In genomic region chr4:155073852-155074251, GRCh38 we compare ENCODE assay signal across 18 cellular contexts.
DNase-seq lines count a peak whose midpoint lies in the region; ATAC-seq and TF ChIP-seq lines count a peak whose summit lies in the region.
"Had no signal": no experiment of that assay in that cellular context is flagged by ENCODE, and none has a peak within 500 bp of the region (broad histone marks: within the 10 kb centered on the region; RNA-seq: fewer than 3 reads in every experiment).

No MANE protein-coding gene starts in this region.

- intact Hi-C loops in sciatic nerve (cut with DNase I): no loop called here

- TF ChIP-seq CTCF in 22Rv1 (IDR thresholded peaks at IDR 0.05): no peak
- TF ChIP-seq CTCF in fibroblast of the aortic adventitia (IDR thresholded peaks at IDR 0.05; ENCODE audit: insufficient read depth, low read length): no peak
- no peak for TF ChIP-seq CTCF in GM13977 (IDR thresholded peaks at IDR 0.05; ENCODE audit: extremely low read depth, insufficient read depth, missing control alignments)

- peak overlapping the region; percentile 40 for H3K27ac ChIP-seq in 22Rv1
- H3K27ac ChIP-seq: BLaER1 treated with 17β-estradiol and CSF1 and Interleukin-3, amounts not matched to agents 10 nM and 100 nM had no signal

- in situ Hi-C loops in GM13977 (cut with MboI; ENCODE audit: low pct_unique_long_range_greater_than_20kb, low sequenced_read_pairs, unreplicated experiment): no loop called here

- ATAC-seq in sciatic nerve: peak; percentile 28
- no peak for ATAC-seq in GM21526 (IDR thresholded peaks at IDR 0.05; ENCODE audit: low FRiP score, unreplicated experiment)
- ATAC-seq in GM21786 (IDR thresholded peaks at IDR 0.05; ENCODE audit: unreplicated experiment): no peak
- ATAC-seq: GM12878 had no signal

- DNase-seq in adipocyte (ENCODE audit: low read depth) (peak; percentile 8), fibroblast of the aortic adventitia (ENCODE audit: low read depth) (peak; percentile 35), sciatic nerve (ENCODE audit: low spot score) (no peak), GM13977 (ENCODE audit: low spot score) (no peak)
- DNase-seq: 8988T; CD8-positive, alpha-beta memory T cell; COR-L47; DMS 273 treated with DMSO at 0.1 percent for 48 hours; DMS53; DND-41; EL; H9; IMR-90 had no signal

- H3K36me3 ChIP-seq in adipocyte (ENCODE audit: control insufficient read depth, insufficient read depth, low read length, severe bottlenecking): no peaks in the 10 kb centered on the region
- H3K36me3 ChIP-seq: BLaER1 treated with 17β-estradiol and CSF1 and Interleukin-3, amounts not matched to agents 10 nM and 100 nM had no signal

- H3K4me1 ChIP-seq in adipocyte (ENCODE audit: control insufficient read depth, insufficient read depth, low read length): peaks cover 27% of the 10 kb centered on the region
- H3K4me1 ChIP-seq: BLaER1 treated with 17β-estradiol and CSF1 and Interleukin-3, amounts not matched to agents 10 nM and 100 nM had no signal

- peak overlapping the region; percentile 34 for H3K4me3 ChIP-seq in adipocyte (ENCODE audit: low read length)
- no peak overlapping the region for H3K4me3 ChIP-seq in fibroblast of the aortic adventitia (ENCODE audit: low read depth, low read length)
- H3K4me3 ChIP-seq: BLaER1 treated with 17β-estradiol and CSF1 and Interleukin-3, amounts not matched to agents 10 nM and 100 nM; GM12878 had no signal

- H3K27me3 ChIP-seq in adipocyte (replicated peaks; ENCODE audit: control insufficient read depth, insufficient read depth, low read length): no peaks in the 10 kb centered on the region
- H3K27me3 ChIP-seq: BLaER1 treated with 17β-estradiol and CSF1 and Interleukin-3, amounts not matched to agents 10 nM and 100 nM had no signal

- no peaks in the 10 kb centered on the region for H3K9me3 ChIP-seq in adipocyte (ENCODE audit: control insufficient read depth, low read length)
- H3K9me3 ChIP-seq: BLaER1 treated with 17β-estradiol and CSF1 and Interleukin-3, amounts not matched to agents 10 nM and 100 nM had no signal

- peak overlapping the region; percentile 31 for H3K9ac ChIP-seq in adipocyte (ENCODE audit: low read length)
- H3K9ac ChIP-seq: BLaER1 treated with 17β-estradiol and CSF1 and Interleukin-3, amounts not matched to agents 10 nM and 100 nM had no signal

Comparison
In these comparisons a context has a peak if more than half of its experiments do, and no peak if none do; other contexts are left out.
1. DNase-seq: peak in adipocyte (single experiment) and fibroblast of the aortic adventitia (single experiment); none in sciatic nerve (single experiment) and GM13977 (single experiment).